Comparison of ENCODE assay signal across 1 cellular context in genomic region chr19:18388328-18389094, GRCh38.
TF ChIP-seq lines count a peak whose summit lies in the region.

No MANE protein-coding gene starts in this region.

TF ChIP-seq in HepG2, 621 proteins besides CTCF, POLR2A, EP300 and RAD21 (continued from another document and continues in another):
- peak; percentile 69 for TF ChIP-seq E2F1 (CRISPR knock-in tag; IDR thresholded peaks at IDR 0.05)
- 0 out of 2 replicates have a peak, but pooled peaks have one; percentile 13 for TF ChIP-seq NCOA2 (CRISPR knock-in tag; IDR thresholded peaks at IDR 0.05)
- TF ChIP-seq ZNF7 (CRISPR knock-in tag; IDR thresholded peaks at IDR 0.05) = no peak
- TF ChIP-seq ZNF891 (CRISPR knock-in tag; IDR thresholded peaks at IDR 0.05) = no peak
- 0 out of 2 replicates have a peak, but pooled peaks have one; percentile 62 for TF ChIP-seq ZNF580 (CRISPR knock-in tag; IDR thresholded peaks at IDR 0.05; ENCODE audit: borderline replicate concordance, low read depth)
- peak; percentile 84; the same call in 1 of the 2 replicates for TF ChIP-seq ZNF430 (CRISPR knock-in tag; IDR thresholded peaks at IDR 0.05)
- TF ChIP-seq ZNF850 (CRISPR knock-in tag; conservative IDR thresholded peaks at IDR 0.05) = no peak
- no peak for TF ChIP-seq MBD4 (IDR thresholded peaks at IDR 0.05; ENCODE audit: borderline replicate concordance, low read length)
- no peak; the same call in 1 of the 2 replicates for TF ChIP-seq ETV5 (CRISPR knock-in tag; IDR thresholded peaks at IDR 0.05; ENCODE audit: borderline replicate concordance)
- TF ChIP-seq ZMAT5 (CRISPR knock-in tag; IDR thresholded peaks at IDR 0.05; ENCODE audit: borderline replicate concordance, low read depth) = peak; percentile 87
- 0 out of 2 replicates have a peak, but pooled peaks have one; percentile 71 for TF ChIP-seq ZNF264 (CRISPR knock-in tag; IDR thresholded peaks at IDR 0.05)
- peak; percentile 95 for TF ChIP-seq ZNF552 (CRISPR knock-in tag; IDR thresholded peaks at IDR 0.05; ENCODE audit: borderline replicate concordance)
- peak; percentile 52; the same call in 1 of the 2 replicates for TF ChIP-seq FOXK1 (CRISPR knock-in tag; IDR thresholded peaks at IDR 0.05; ENCODE audit: borderline replicate concordance, low read depth)
- 0 out of 2 replicates have a peak, but pooled peaks have one; percentile 64 for TF ChIP-seq IRF1 (CRISPR knock-in tag; IDR thresholded peaks at IDR 0.05; ENCODE audit: low read depth)
- no peak for TF ChIP-seq ZNF207 (IDR thresholded peaks at IDR 0.05; ENCODE audit: borderline replicate concordance)
- TF ChIP-seq MYC (CRISPR knock-in tag; IDR thresholded peaks at IDR 0.05; ENCODE audit: borderline replicate concordance) = peak; percentile 89
- peak; percentile 68; the same call in 1 of the 2 replicates for TF ChIP-seq ZFP62 (CRISPR knock-in tag; IDR thresholded peaks at IDR 0.05)
- peak; percentile 91 for TF ChIP-seq ZNF883 (CRISPR knock-in tag; IDR thresholded peaks at IDR 0.05; ENCODE audit: not compliant biosample characterization)
- peak; percentile 60 for TF ChIP-seq YY1 (IDR thresholded peaks at IDR 0.05; ENCODE audit: insufficient read depth, insufficient replicate concordance, low read depth, low read length)
- peak; percentile 77; the same call in 1 of the 2 replicates for TF ChIP-seq ZNF691 (CRISPR knock-in tag; IDR thresholded peaks at IDR 0.05; ENCODE audit: borderline replicate concordance, low read depth)
- TF ChIP-seq ZNF724P (CRISPR knock-in tag; IDR thresholded peaks at IDR 0.05; ENCODE audit: borderline replicate concordance) = peak; percentile 38; the same call in 1 of the 2 replicates
- TF ChIP-seq ZNF703 (CRISPR knock-in tag; IDR thresholded peaks at IDR 0.05; ENCODE audit: borderline replicate concordance) = no peak
- TF ChIP-seq ZNF563 (CRISPR knock-in tag; IDR thresholded peaks at IDR 0.05) = no peak
- TF ChIP-seq BRF2 (CRISPR knock-in tag; IDR thresholded peaks at IDR 0.05) = peak; percentile 89
- no peak for TF ChIP-seq ZNF468 (CRISPR knock-in tag; IDR thresholded peaks at IDR 0.05)
- TF ChIP-seq KAT7 (CRISPR knock-in tag; IDR thresholded peaks at IDR 0.05; ENCODE audit: borderline replicate concordance) = peak; percentile 94
- no peak for TF ChIP-seq FOXP1 (IDR thresholded peaks at IDR 0.05)
- TF ChIP-seq FOXP1 (CRISPR knock-in tag; IDR thresholded peaks at IDR 0.05) = no peak
- peak; percentile 24; the same call in 1 of the 2 replicates for TF ChIP-seq SP5 (CRISPR knock-in tag; IDR thresholded peaks at IDR 0.05; ENCODE audit: borderline replicate concordance, low read depth)
- TF ChIP-seq NFE2L2 (IDR thresholded peaks at IDR 0.05; ENCODE audit: low read length) = no peak
- TF ChIP-seq ARID3A (IDR thresholded peaks at IDR 0.05; ENCODE audit: low read depth, low read length) = no peak
- TF ChIP-seq ISX (CRISPR knock-in tag; conservative IDR thresholded peaks at IDR 0.05) = peak; percentile 30; the same call in 1 of the 2 replicates
- no peak for TF ChIP-seq TAF15 (IDR thresholded peaks at IDR 0.05; ENCODE audit: low read depth, low read length, poor library complexity, severe bottlenecking)
- peak; percentile 91; the same call in 1 of the 2 replicates for TF ChIP-seq CCDC6 (CRISPR knock-in tag; IDR thresholded peaks at IDR 0.05)
- TF ChIP-seq SP4 (CRISPR knock-in tag; IDR thresholded peaks at IDR 0.05) = peak; percentile 64; the same call in 1 of the 2 replicates
- TF ChIP-seq ZNF816 (CRISPR knock-in tag; IDR thresholded peaks at IDR 0.05; ENCODE audit: borderline replicate concordance) = peak; percentile 39; the same call in 1 of the 2 replicates
- TF ChIP-seq ZNF512B (CRISPR knock-in tag; IDR thresholded peaks at IDR 0.05; ENCODE audit: borderline replicate concordance) = no peak
- no peak for TF ChIP-seq NFIB (CRISPR knock-in tag; IDR thresholded peaks at IDR 0.05; ENCODE audit: borderline replicate concordance)
- peak; percentile 68 for TF ChIP-seq SKI (IDR thresholded peaks at IDR 0.05; ENCODE audit: partially characterized antibody)
- TF ChIP-seq SMARCC2 (IDR thresholded peaks at IDR 0.05) = no peak
- no peak for TF ChIP-seq ZBTB26 (CRISPR knock-in tag; IDR thresholded peaks at IDR 0.05; ENCODE audit: borderline replicate concordance)
- no peak for TF ChIP-seq ZNF101 (CRISPR knock-in tag; IDR thresholded peaks at IDR 0.05; ENCODE audit: borderline replicate concordance, low read depth)
- no peak for TF ChIP-seq BCLAF1 (IDR thresholded peaks at IDR 0.05)
- peak; percentile 94; the same call in 1 of the 2 replicates for TF ChIP-seq ZNF672 (CRISPR knock-in tag; IDR thresholded peaks at IDR 0.05)
- TF ChIP-seq MEIS2 (CRISPR knock-in tag; IDR thresholded peaks at IDR 0.05) = no peak
